Comparison of ENCODE assay signal across 24 cellular contexts in genomic region chr1:30735668-30736498, GRCh38. TPM values are rescaled to one million over a fixed set of nuclear protein-coding genes. Genes with fewer than 3 reads are reported as not detected.
DNase-seq lines count a peak whose midpoint lies in the region; ATAC-seq and TF ChIP-seq lines count a peak whose summit lies in the region.
"Had no signal": no experiment of that assay in that cellular context is flagged by ENCODE, and none has a peak within 500 bp of the region (broad histone marks: within the 10 kb centered on the region; RNA-seq: fewer than 3 reads in every experiment).

No MANE protein-coding gene starts in this region.

- no peaks in the 10 kb centered on the region for H3K27me3 Mint-ChIP-seq in activated naive CD4-positive, alpha-beta T cell treated with anti-CD3 and anti-CD28 coated beads for 36 hours (ENCODE audit: low read depth)
- no peaks in the 10 kb centered on the region for H3K27me3 Mint-ChIP-seq in activated CD4-positive, alpha-beta memory T cell treated with anti-CD3 and anti-CD28 coated beads, Interleukin-2, amount 10 ng/mL, durations not matched to agents 7 days and 5 days

- no peak for TF ChIP-seq POLR2A in erythroblast (IDR thresholded peaks at IDR 0.05; ENCODE audit: low read length)

- H3K36me3 ChIP-seq in thymus (ENCODE audit: control insufficient read depth, insufficient read depth) = peaks cover 83% of the 10 kb centered on the region
- H3K36me3 ChIP-seq in SJCRH30 = peaks cover 12% of the 10 kb centered on the region
- H3K36me3 ChIP-seq: breast epithelium, neural progenitor cell had no signal

- H3K4me1 ChIP-seq in thymus (ENCODE audit: control insufficient read depth, insufficient read depth, low read length) = no peaks in the 10 kb centered on the region
- peaks cover 29% of the 10 kb centered on the region for H3K4me1 ChIP-seq in SJCRH30
- H3K4me1 ChIP-seq: breast epithelium had no signal

- H3K27ac ChIP-seq in thymus (ENCODE audit: low read depth) (peak overlapping the region; percentile 50), SJCRH30 (no peak overlapping the region)
- H3K27ac ChIP-seq: breast epithelium, foreskin keratinocyte, HL-60, neural progenitor cell had no signal

- H3K4me1 Mint-ChIP-seq in activated naive CD4-positive, alpha-beta T cell treated with anti-CD3 and anti-CD28 coated beads for 36 hours (ENCODE audit: low read depth) = peaks cover 19% of the 10 kb centered on the region
- peaks cover 59% of the 10 kb centered on the region for H3K4me1 Mint-ChIP-seq in activated CD4-positive, alpha-beta memory T cell treated with anti-CD3 and anti-CD28 coated beads, Interleukin-2, amount 10 ng/mL, durations not matched to agents 7 days and 5 days

- H3K9me3 ChIP-seq in thymus (ENCODE audit: control insufficient read depth) = no peaks in the 10 kb centered on the region
- no peaks in the 10 kb centered on the region for H3K9me3 ChIP-seq in SJCRH30 (replicated peaks)
- H3K9me3 ChIP-seq: breast epithelium had no signal

- POLR2A ChIA-PET in activated CD4-positive, alpha-beta memory T cell treated with anti-CD3 and anti-CD28 coated beads, Interleukin-2, amount 10 ng/mL, durations not matched to agents 7 days and 5 days (lab: Charles Lee) = interaction anchor here (0.8 to 5.4 kb wide), 3 partner anchors 8 to 21 kb away, joined by 3 to 32 read pairs (median 11); partner anchors contain the start of gene LAPTM5

- no peak overlapping the region for H3K4me3 ChIP-seq in thymus (ENCODE audit: low read length)
- no peak overlapping the region for H3K4me3 ChIP-seq in SJCRH30
- H3K4me3 ChIP-seq: breast epithelium, neural progenitor cell, smooth muscle cell had no signal

- H3K36me3 Mint-ChIP-seq in activated naive CD4-positive, alpha-beta T cell treated with anti-CD3 and anti-CD28 coated beads for 36 hours (ENCODE audit: low read depth) = peaks cover 54% of the 10 kb centered on the region
- peaks cover 83% of the 10 kb centered on the region for H3K36me3 Mint-ChIP-seq in activated CD4-positive, alpha-beta memory T cell treated with anti-CD3 and anti-CD28 coated beads, Interleukin-2, amount 10 ng/mL, durations not matched to agents 7 days and 5 days (ENCODE audit: low read depth)
- H3K36me3 Mint-ChIP-seq: neural progenitor cell had no signal

- ATAC-seq in GM21447 (IDR thresholded peaks at IDR 0.05; ENCODE audit: unreplicated experiment) = no peak
- ATAC-seq: foreskin keratinocyte had no signal

- no peaks in the 10 kb centered on the region for H3K9me3 Mint-ChIP-seq in activated naive CD4-positive, alpha-beta T cell treated with anti-CD3 and anti-CD28 coated beads for 36 hours
- H3K9me3 Mint-ChIP-seq in activated CD4-positive, alpha-beta memory T cell treated with anti-CD3 and anti-CD28 coated beads, Interleukin-2, amount 10 ng/mL, durations not matched to agents 7 days and 5 days = peaks cover 2% of the 10 kb centered on the region
- H3K9me3 Mint-ChIP-seq: neural progenitor cell had no signal

- no peak overlapping the region for H3K4me3 Mint-ChIP-seq in activated naive CD4-positive, alpha-beta T cell treated with anti-CD3 and anti-CD28 coated beads for 36 hours
- no peak overlapping the region for H3K4me3 Mint-ChIP-seq in activated CD4-positive, alpha-beta memory T cell treated with anti-CD3 and anti-CD28 coated beads, Interleukin-2, amount 10 ng/mL, durations not matched to agents 7 days and 5 days
- H3K4me3 Mint-ChIP-seq: neural progenitor cell had no signal

- no peaks in the 10 kb centered on the region for H3K27me3 ChIP-seq in thymus (ENCODE audit: control insufficient read depth, insufficient read depth)
- no peaks in the 10 kb centered on the region for H3K27me3 ChIP-seq in SJCRH30
- H3K27me3 ChIP-seq: breast epithelium, foreskin keratinocyte, neural progenitor cell had no signal

- WGBS in thymus = 94% methylated on average over 6 of the region's 6 CpGs

- H3K27ac Mint-ChIP-seq in activated naive CD4-positive, alpha-beta T cell treated with anti-CD3 and anti-CD28 coated beads for 36 hours = peak overlapping the region; percentile 76
- peak overlapping the region; percentile 36 for H3K27ac Mint-ChIP-seq in activated CD4-positive, alpha-beta memory T cell treated with anti-CD3 and anti-CD28 coated beads, Interleukin-2, amount 10 ng/mL, durations not matched to agents 7 days and 5 days

- no peak for DNase-seq in activated naive CD4-positive, alpha-beta T cell treated with anti-CD3 and anti-CD28 coated beads for 36 hours
- DNase-seq in activated naive CD4-positive, alpha-beta T cell treated with Interleukin-2 at 50 U/mL for 16 hours = no peak
- DNase-seq in activated CD4-positive, alpha-beta memory T cell treated with anti-CD3 and anti-CD28 coated beads, Interleukin-2, amount 10 ng/mL, durations not matched to agents 7 days and 5 days = no peak
- DNase-seq in erythroblast (lab: John Stamatoyannopoulos, UW) (peak; percentile 25 to 73), SJCRH30 (no peak)
- DNase-seq in activated effector memory CD4-positive, alpha-beta T cell treated with Interleukin-2 at 50 U/mL for 16 hours = no peak
- DNase-seq: ACHN; activated CD8-positive, alpha-beta memory T cell treated with anti-CD3 and anti-CD28 coated beads for 24 hours; activated gamma-delta T cell; cortex of kidney; foreskin keratinocyte; hypothalamus; NCI-H1436; NCI-H2171; NCI-H69; stimulated activated CD4-positive, alpha-beta T cell treated with anti-CD3 and anti-CD28 coated beads, Interleukin-4, amount 100 ng/mL, for 24 hours; substantia nigra had no signal

- CTCF ChIA-PET in activated naive CD4-positive, alpha-beta T cell treated with anti-CD3 and anti-CD28 coated beads for 36 hours (lab: Charles Lee) = interaction anchor here (0.9 kb wide), 1 partner anchor 9 kb away, joined by 3 read pairs; no protein-coding TSS in a partner anchor
- CTCF ChIA-PET in activated CD4-positive, alpha-beta memory T cell treated with anti-CD3 and anti-CD28 coated beads, Interleukin-2, amount 10 ng/mL, durations not matched to agents 7 days and 5 days (lab: Charles Lee) = interaction anchor here (0.6 to 1.5 kb wide), 3 partner anchors 8 to 61 kb away, joined by 3 to 5 read pairs (median 4); no protein-coding TSS in a partner anchor

- intact Hi-C loops in activated naive CD4-positive, alpha-beta T cell treated with anti-CD3 and anti-CD28 coated beads for 36 hours (cut with micrococcal nuclease) = no loop called here

RNA-seq across cellular contexts. Expression of gene MATN1, which starts 12.5 kb away (rescaled TPM):
- total RNA-seq in activated naive CD4-positive, alpha-beta T cell treated with anti-CD3 and anti-CD28 coated beads for 36 hours = under 1 TPM; 0.36 to 0.37 TPM
- total RNA-seq in activated CD4-positive, alpha-beta memory T cell treated with anti-CD3 and anti-CD28 coated beads, Interleukin-2, amount 10 ng/mL, durations not matched to agents 7 days and 5 days = not detected
- polyA plus RNA-seq in thymus = 0.27 TPM
- 0.47 and 0.89 TPM in 2 replicates for total RNA-seq in SJCRH30 (2014; rRNA removed; shearing (Covaris generic))
- total RNA-seq: breast epithelium, pulmonary artery endothelial cell had no signal
- polyA plus RNA-seq: foreskin keratinocyte had no signal

RNA-seq across cellular contexts. Expression of gene LAPTM5, which starts 21.7 kb away (rescaled TPM):
- 100 to 1,000 TPM; 205 to 208 TPM for total RNA-seq in activated naive CD4-positive, alpha-beta T cell treated with anti-CD3 and anti-CD28 coated beads for 36 hours
- 100 to 1,000 TPM; 481 to 482 TPM for total RNA-seq in activated CD4-positive, alpha-beta memory T cell treated with anti-CD3 and anti-CD28 coated beads, Interleukin-2, amount 10 ng/mL, durations not matched to agents 7 days and 5 days
- polyA plus RNA-seq in thymus = 364 TPM
- total RNA-seq in SJCRH30 (2014; rRNA removed; shearing (Covaris generic)) = 31.5 and 34.9 TPM in 2 replicates
- total RNA-seq: foreskin keratinocyte had no signal

Comparison
In these comparisons a context has a peak if more than half of its experiments do, and no peak if none do; other contexts are left out.
1. DNase-seq: peak in erythroblast (2 of 2); none in activated naive CD4-positive, alpha-beta T cell treated with anti-CD3 and anti-CD28 coated beads for 36 hours (single experiment), activated naive CD4-positive, alpha-beta T cell treated with Interleukin-2 at 50 U/mL for 16 hours (single experiment), activated CD4-positive, alpha-beta memory T cell treated with anti-CD3 and anti-CD28 coated beads, Interleukin-2, amount 10 ng/mL, durations not matched to agents 7 days and 5 days (single experiment), activated effector memory CD4-positive, alpha-beta T cell treated with Interleukin-2 at 50 U/mL for 16 hours (single experiment) and SJCRH30 (0 of 2).